Comparison of ENCODE assay signal across 2 cellular contexts in the genomic region with DNA sequence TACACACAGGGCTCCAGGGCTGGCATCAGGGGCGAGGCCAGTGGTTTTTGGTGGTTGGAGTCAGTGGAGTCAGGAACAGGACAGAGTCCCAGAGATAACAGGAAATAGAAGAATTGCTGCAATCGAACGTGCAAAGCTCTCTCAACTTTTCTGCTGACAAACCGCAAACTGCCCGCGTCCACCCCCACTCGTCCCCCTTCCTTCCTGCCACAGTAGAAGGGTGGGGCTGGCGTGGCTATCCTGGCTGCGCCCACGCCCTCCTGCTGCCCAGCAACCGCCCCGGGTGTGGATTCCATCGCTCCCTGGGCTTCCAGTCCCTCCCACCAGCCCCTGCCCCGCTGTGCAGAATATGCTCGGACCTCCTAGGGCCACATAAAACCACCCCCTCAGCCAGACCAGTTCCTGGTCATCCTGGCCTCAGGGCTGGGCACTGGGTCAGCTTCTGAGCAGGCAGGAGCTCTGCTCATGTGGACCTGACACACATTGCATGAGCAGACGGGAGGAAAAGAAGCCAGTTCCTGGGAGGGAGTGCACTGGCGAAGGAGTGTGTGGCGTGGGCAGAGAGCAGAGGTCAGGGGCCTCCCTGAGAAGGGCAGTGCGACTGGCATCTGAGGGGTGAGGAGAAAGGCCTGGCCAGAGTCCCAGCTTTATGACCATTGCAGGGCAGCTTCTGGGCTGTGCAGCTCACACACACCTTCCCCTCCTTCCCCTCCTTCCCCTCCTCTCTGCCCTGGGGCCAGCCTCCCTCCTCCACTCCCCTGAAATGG.
TF ChIP-seq lines count a peak whose summit lies in the region.

No MANE protein-coding gene starts in this region.

TF ChIP-seq in SK-N-SH, 30 proteins besides CTCF, POLR2A, EP300 and RAD21 (continued from another document):
- no peak for TF ChIP-seq EZH2phosphoT487 (IDR thresholded peaks at IDR 0.05; ENCODE audit: borderline replicate concordance, low read depth)
- TF ChIP-seq RCOR1 (IDR thresholded peaks at IDR 0.05; ENCODE audit: low read length) = no peak
- TF ChIP-seq USF2 (IDR thresholded peaks at IDR 0.05; ENCODE audit: borderline replicate concordance, low read depth, low read length) = no peak
- no peak for TF ChIP-seq MEF2A (IDR thresholded peaks at IDR 0.05; ENCODE audit: borderline replicate concordance, low read depth)
- TF ChIP-seq, protein P1, sequence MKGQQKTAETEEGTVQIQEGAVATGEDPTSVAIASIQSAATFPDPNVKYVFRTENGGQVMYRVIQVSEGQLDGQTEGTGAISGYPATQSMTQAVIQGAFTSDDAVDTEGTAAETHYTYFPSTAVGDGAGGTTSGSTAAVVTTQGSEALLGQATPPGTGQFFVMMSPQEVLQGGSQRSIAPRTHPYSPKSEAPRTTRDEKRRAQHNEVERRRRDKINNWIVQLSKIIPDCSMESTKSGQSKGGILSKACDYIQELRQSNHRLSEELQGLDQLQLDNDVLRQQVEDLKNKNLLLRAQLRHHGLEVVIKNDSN (IDR thresholded peaks at IDR 0.05; ENCODE audit: borderline replicate concordance, low read depth) = no peak
- TF ChIP-seq RFX5 (IDR thresholded peaks at IDR 0.05; ENCODE audit: low read length) = no peak
- no peak for TF ChIP-seq FOXJ3 (CRISPR knock-in tag; IDR thresholded peaks at IDR 0.05)
- no peak for TF ChIP-seq POLR2AphosphoS5 (IDR thresholded peaks at IDR 0.05; ENCODE audit: low read depth, low read length)
- TF ChIP-seq, protein P2, sequence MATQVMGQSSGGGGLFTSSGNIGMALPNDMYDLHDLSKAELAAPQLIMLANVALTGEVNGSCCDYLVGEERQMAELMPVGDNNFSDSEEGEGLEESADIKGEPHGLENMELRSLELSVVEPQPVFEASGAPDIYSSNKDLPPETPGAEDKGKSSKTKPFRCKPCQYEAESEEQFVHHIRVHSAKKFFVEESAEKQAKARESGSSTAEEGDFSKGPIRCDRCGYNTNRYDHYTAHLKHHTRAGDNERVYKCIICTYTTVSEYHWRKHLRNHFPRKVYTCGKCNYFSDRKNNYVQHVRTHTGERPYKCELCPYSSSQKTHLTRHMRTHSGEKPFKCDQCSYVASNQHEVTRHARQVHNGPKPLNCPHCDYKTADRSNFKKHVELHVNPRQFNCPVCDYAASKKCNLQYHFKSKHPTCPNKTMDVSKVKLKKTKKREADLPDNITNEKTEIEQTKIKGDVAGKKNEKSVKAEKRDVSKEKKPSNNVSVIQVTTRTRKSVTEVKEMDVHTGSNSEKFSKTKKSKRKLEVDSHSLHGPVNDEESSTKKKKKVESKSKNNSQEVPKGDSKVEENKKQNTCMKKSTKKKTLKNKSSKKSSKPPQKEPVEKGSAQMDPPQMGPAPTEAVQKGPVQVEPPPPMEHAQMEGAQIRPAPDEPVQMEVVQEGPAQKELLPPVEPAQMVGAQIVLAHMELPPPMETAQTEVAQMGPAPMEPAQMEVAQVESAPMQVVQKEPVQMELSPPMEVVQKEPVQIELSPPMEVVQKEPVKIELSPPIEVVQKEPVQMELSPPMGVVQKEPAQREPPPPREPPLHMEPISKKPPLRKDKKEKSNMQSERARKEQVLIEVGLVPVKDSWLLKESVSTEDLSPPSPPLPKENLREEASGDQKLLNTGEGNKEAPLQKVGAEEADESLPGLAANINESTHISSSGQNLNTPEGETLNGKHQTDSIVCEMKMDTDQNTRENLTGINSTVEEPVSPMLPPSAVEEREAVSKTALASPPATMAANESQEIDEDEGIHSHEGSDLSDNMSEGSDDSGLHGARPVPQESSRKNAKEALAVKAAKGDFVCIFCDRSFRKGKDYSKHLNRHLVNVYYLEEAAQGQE (IDR thresholded peaks at IDR 0.05; ENCODE audit: low read depth, low read length) = no peak
- TF ChIP-seq JUND (IDR thresholded peaks at IDR 0.05) = no peak
- no peak for TF ChIP-seq TCF12 (IDR thresholded peaks at IDR 0.05)

TF ChIP-seq in SK-N-SH treated with all-trans-retinoic acid at 6 μM for 48 hours, 23 proteins besides CTCF, POLR2A, EP300 and RAD21 (continued from another document):
- TF ChIP-seq CSRNP3 (CRISPR knock-in tag; IDR thresholded peaks at IDR 0.05) (no peak), POU6F1 (CRISPR knock-in tag; IDR thresholded peaks at IDR 0.05; ENCODE audit: borderline replicate concordance, low read depth) (no peak), ZNF565 (CRISPR knock-in tag; conservative IDR thresholded peaks at IDR 0.05; ENCODE audit: low read depth) (no peak), PPARA (CRISPR knock-in tag; IDR thresholded peaks at IDR 0.05; ENCODE audit: borderline replicate concordance) (no peak), ARNTL (CRISPR knock-in tag; IDR thresholded peaks at IDR 0.05; ENCODE audit: borderline replicate concordance, low read depth) (no peak)
